8 cellular contexts compared by ENCODE assay signal in genomic region chr10:43076311-43076875, GRCh38. TPM values are rescaled to one million over a fixed set of nuclear protein-coding genes. Genes with fewer than 3 reads are reported as not detected.
DNase-seq lines count a peak whose midpoint lies in the region; ATAC-seq and TF ChIP-seq lines count a peak whose summit lies in the region.

No MANE protein-coding gene starts in this region.

- TF ChIP-seq CTCF in BJ (IDR thresholded peaks at IDR 0.05; ENCODE audit: insufficient read depth, low read depth, low read length) (no peak), natural killer cell (IDR thresholded peaks at IDR 0.05) (no peak)

- ATAC-seq in natural killer cell: no peak
- ATAC-seq in GM18867 (IDR thresholded peaks at IDR 0.05; ENCODE audit: unreplicated experiment): no peak
- ATAC-seq in GM21786 (IDR thresholded peaks at IDR 0.05; ENCODE audit: unreplicated experiment): no peak
- no peak for ATAC-seq in GM18870 (IDR thresholded peaks at IDR 0.05; ENCODE audit: unreplicated experiment)

- no peak overlapping the region for H3K27ac Mint-ChIP-seq in natural killer cell

- H3K36me3 ChIP-seq in BJ (ENCODE audit: control insufficient read depth, insufficient read depth, low read length) (no peaks in the 10 kb centered on the region), HUES48 (ENCODE audit: control insufficient read depth, insufficient read depth, low read length) (no peaks in the 10 kb centered on the region)

- DNase-seq in BJ (ENCODE audit: low read depth): no peak
- DNase-seq in ecto neural progenitor cell (ENCODE audit: low spot score): peak; percentile 61
- no peak for DNase-seq in natural killer cell
- no peak for DNase-seq in NCI-H1436 treated with DMSO at 0.1 percent for 48 hours (lab: John Stamatoyannopoulos, UW)

- H3K9ac ChIP-seq in HUES48 (ENCODE audit: low read depth, low read length): no peak overlapping the region

- H3K9me3 Mint-ChIP-seq in natural killer cell: no peaks in the 10 kb centered on the region

- H3K4me3 ChIP-seq in BJ (ENCODE audit: low read depth, low read length) (0 out of 2 replicates have a peak overlapping the region, but pooled peaks have one; percentile 3), HUES48 (ENCODE audit: low read depth, low read length) (peak overlapping the region; percentile 64)

- POLR2A ChIA-PET in BJ (lab: Charles Lee): no interaction called here

- peaks cover 20 to 33% of the 10 kb centered on the region in 2 donors for H3K27me3 Mint-ChIP-seq in natural killer cell (ENCODE audit: low read depth in 2 of 2)

- H3K4me3 Mint-ChIP-seq in natural killer cell: peak overlapping the region; percentile 42

- H3K27ac ChIP-seq in HUES48 (ENCODE audit: low read depth, low read length): no peak overlapping the region

- peaks cover 6% of the 10 kb centered on the region; the same call in 1 of the 2 replicates for H3K4me1 ChIP-seq in HUES48 (ENCODE audit: control insufficient read depth, insufficient read depth, low read length)

- intact Hi-C loops in natural killer cell (cut with micrococcal nuclease): no loop called here

- H3K27me3 ChIP-seq in BJ (ENCODE audit: control insufficient read depth, insufficient read depth, low read length): peaks cover 21% of the 10 kb centered on the region
- peaks cover 49% of the 10 kb centered on the region for H3K27me3 ChIP-seq in HUES48 (ENCODE audit: control insufficient read depth, insufficient read depth, low read length)

- no peaks in the 10 kb centered on the region for H3K9me3 ChIP-seq in HUES48 (ENCODE audit: control insufficient read depth, insufficient read depth, low read length)

- CTCF ChIA-PET in BJ (lab: Yijun Ruan, JAX): no interaction called here

- peaks cover 0 to 11% of the 10 kb centered on the region in 2 donors for H3K4me1 Mint-ChIP-seq in natural killer cell

- H3K36me3 Mint-ChIP-seq in natural killer cell: no peaks in the 10 kb centered on the region

RNA-seq across cellular contexts. Expression of gene RET, which starts 0.5 kb away (rescaled TPM):
- polyA plus RNA-seq in BJ (2011; rRNA removed): 0.28 and 0.29 TPM in 2 replicates
- 0.10 and 0.38 TPM in 2 replicates for polyA minus RNA-seq in BJ (2011; rRNA and poly(A)+ RNA removed)
- total RNA-seq in natural killer cell: under 1 TPM in 1 of 3 donors, not detected in 2; 0.16 TPM
